ENCODE assay signal across 20 cellular contexts in genomic region chr1:5730272-5731109, GRCh38.
"Had no signal": no experiment of that assay in that cellular context is flagged by ENCODE, and none has a peak within 500 bp of the region (broad histone marks: within the 10 kb centered on the region; RNA-seq: fewer than 3 reads in every experiment).

No MANE protein-coding gene starts in this region.

- H3K4me1 ChIP-seq: body of pancreas, gastrocnemius medialis had no signal

- H3K36me3 ChIP-seq: esophagus muscularis mucosa, gastrocnemius medialis, thoracic aorta had no signal

- H3K27ac ChIP-seq: body of pancreas, esophagus muscularis mucosa, gastrocnemius medialis, thoracic aorta had no signal

- H3K9me3 ChIP-seq: body of pancreas, esophagus muscularis mucosa, gastrocnemius medialis, mucosa of descending colon, thoracic aorta had no signal

- H3K27me3 ChIP-seq: body of pancreas had no signal

- DNase-seq: activated CD4-positive, alpha-beta T cell treated with anti-CD3 and anti-CD28 coated beads for 36 hours; activated CD4-positive, alpha-beta T cell treated with anti-CD3 and anti-CD28 coated beads, Interleukin-2, amount 50 U/mL, for 4 hours; activated CD8-positive, alpha-beta memory T cell treated with anti-CD3 and anti-CD28 coated beads, Interleukin-2, amount 50 U/mL, for 48 hours; activated naive CD4-positive, alpha-beta T cell treated with anti-CD3 and anti-CD28 coated beads, Interleukin-2, amount 10 ng/mL, durations not matched to agents 7 days and 5 days; activated T-cell treated with anti-CD3 and anti-CD28 coated beads, Interleukin-2, amount 50 U/mL, for 4 hours; anterior cingulate cortex; body of pancreas; dermis blood vessel endothelial cell; effector memory CD4-positive, alpha-beta T cell; gastrocnemius medialis; hypothalamus; left cardiac atrium; mesenchymal stem cell; retina; stimulated activated CD4-positive, alpha-beta T cell treated with anti-CD3 and anti-CD28 coated beads, Interleukin-4, amount 100 ng/mL, for 24 hours; stimulated activated naive CD4-positive, alpha-beta T cell treated with Interleukin-2 at 50 U/mL for 16 hours; T-helper 1 cell had no signal

- ATAC-seq: activated CD4-positive, alpha-beta T cell treated with anti-CD3 and anti-CD28 coated beads for 36 hours; activated T-cell treated with anti-CD3 and anti-CD28 coated beads, Interleukin-2, amount 50 U/mL, for 4 hours; body of pancreas; gastrocnemius medialis; left cardiac atrium; mucosa of descending colon had no signal

- H3K4me3 ChIP-seq: body of pancreas, esophagus muscularis mucosa, gastrocnemius medialis, mucosa of descending colon, thoracic aorta had no signal
